Comparison of ENCODE assay signal across 1 cellular context in genomic region chr2:112483821-112484220, GRCh38.
TF ChIP-seq lines count a peak whose summit lies in the region.

No MANE protein-coding gene starts in this region.

TF ChIP-seq in HEK293T, 16 proteins besides CTCF, POLR2A, EP300 and RAD21 (continued from another document):
- no peak for TF ChIP-seq SP1 (IDR thresholded peaks at IDR 0.05)
- no peak for TF ChIP-seq FOXK2 (IDR thresholded peaks at IDR 0.05)
- no peak for TF ChIP-seq SUZ12 (IDR thresholded peaks at IDR 0.05)
- no peak for TF ChIP-seq BHLHE40 (IDR thresholded peaks at IDR 0.05; ENCODE audit: borderline replicate concordance)
- no peak for TF ChIP-seq FOXA1 (IDR thresholded peaks at IDR 0.05)
- no peak for TF ChIP-seq FOXM1 (IDR thresholded peaks at IDR 0.05; ENCODE audit: borderline replicate concordance)
- TF ChIP-seq LEF1 (IDR thresholded peaks at IDR 0.05; ENCODE audit: borderline replicate concordance) = no peak
- TF ChIP-seq PKNOX1 (IDR thresholded peaks at IDR 0.05) = no peak
- TF ChIP-seq ARNT (IDR thresholded peaks at IDR 0.05) = no peak
- TF ChIP-seq HDGF (IDR thresholded peaks at IDR 0.05; ENCODE audit: borderline replicate concordance) = no peak
- TF ChIP-seq CTBP1 (IDR thresholded peaks at IDR 0.05; ENCODE audit: borderline replicate concordance) = no peak
- no peak for TF ChIP-seq ELF4 (IDR thresholded peaks at IDR 0.05)
- no peak for TF ChIP-seq ZNF384 (IDR thresholded peaks at IDR 0.05)
- TF ChIP-seq NFRKB (IDR thresholded peaks at IDR 0.05) = no peak
- no peak for TF ChIP-seq TARDBP (IDR thresholded peaks at IDR 0.05)
